9 cellular contexts compared by ENCODE assay signal in genomic region chr11:26522912-26523610, GRCh38. TPM values are rescaled to one million over a fixed set of nuclear protein-coding genes. Genes with fewer than 3 reads are reported as not detected.
DNase-seq lines count a peak whose midpoint lies in the region; FAIRE-seq and TF ChIP-seq lines count a peak whose summit lies in the region.
"Had no signal": no experiment of that assay in that cellular context is flagged by ENCODE, and none has a peak within 500 bp of the region (broad histone marks: within the 10 kb centered on the region; RNA-seq: fewer than 3 reads in every experiment).

No MANE protein-coding gene starts in this region.

- H2AFZ ChIP-seq in GM23248: no peak overlapping the region; the same call in 1 of the 2 replicates

- H3K4me3 ChIP-seq in AG09309 (ENCODE audit: control insufficient read depth, low read depth, low read length) (no peak overlapping the region), GM23248 (no peak overlapping the region), fibroblast of villous mesenchyme (ENCODE audit: low read depth, low read length) (no peak overlapping the region), coronary artery (no peak overlapping the region)

- no peaks in the 10 kb centered on the region for H3K4me1 ChIP-seq in GM23248 (ENCODE audit: insufficient read depth)

- FAIRE-seq in HTR-8/SVneo (lab: Jason Lieb, UNC): no peak

- no peaks in the 10 kb centered on the region for H4K20me1 ChIP-seq in GM23248 (ENCODE audit: insufficient read depth)

- DNase-seq in AG09309 (ENCODE audit: low read depth) (no peak), GM23248 (peak; percentile 36), NOMO-1 treated with dmso at 0.1 percent for 144 hours (lab: John Stamatoyannopoulos, UW; ENCODE audit: unreplicated experiment) (peak; percentile 11), fibroblast of villous mesenchyme (ENCODE audit: low read depth) (peak; percentile 21), KG1 (lab: John Stamatoyannopoulos, UW) (no peak), DMS114 treated with DMSO at 0.1 percent for 48 hours (lab: John Stamatoyannopoulos, UW; ENCODE audit: unreplicated experiment) (no peak), HTR-8/SVneo (ENCODE audit: insufficient read length, low spot score) (no peak), coronary artery (ENCODE audit: low spot score) (no peak)
- DNase-seq: activated CD8-positive, alpha-beta memory T cell treated with anti-CD3 and anti-CD28 coated beads for 24 hours had no signal

- peak; percentile 39 for TF ChIP-seq CTCF in AG09309 (IDR thresholded peaks at IDR 0.05; ENCODE audit: control insufficient read depth, insufficient read depth, low read depth, low read length, missing control alignments)
- peak; percentile 37 for TF ChIP-seq CTCF in fibroblast of villous mesenchyme (IDR thresholded peaks at IDR 0.05; ENCODE audit: insufficient read depth, low read depth, low read length)
- TF ChIP-seq CTCF in coronary artery (IDR thresholded peaks at IDR 0.05): no peak

- H3K36me3 ChIP-seq in GM23248 (ENCODE audit: low read depth): no peaks in the 10 kb centered on the region

- H3K9me2 ChIP-seq in GM23248 (ENCODE audit: insufficient read depth): no peaks in the 10 kb centered on the region

- H3K79me2 ChIP-seq in GM23248 (ENCODE audit: insufficient read depth): no peaks in the 10 kb centered on the region

- WGBS in GM23248 (ENCODE audit: low coverage in 1 of 2, low lambda C conversion rate in 2 of 2, missing lambda C conversion rate in 2 of 2), 2 experiments: 61 to 63% methylated on average over 12 of the region's 12 CpGs

- no peak overlapping the region for H3K27ac ChIP-seq in GM23248
- H3K27ac ChIP-seq in coronary artery: no peak overlapping the region

- in situ Hi-C loops in GM23248 (cut with MboI): no loop called here

- no peak overlapping the region for H3K9ac ChIP-seq in GM23248

- no peaks in the 10 kb centered on the region for H3K9me3 ChIP-seq in GM23248 (ENCODE audit: low read depth)

- no peaks in the 10 kb centered on the region for H3K27me3 ChIP-seq in GM23248 (replicated peaks; ENCODE audit: insufficient read depth)

- no peak overlapping the region for H3K4me2 ChIP-seq in GM23248 (ENCODE audit: unreplicated experiment)

- no peaks in the 10 kb centered on the region for H3F3A ChIP-seq in GM23248 (ENCODE audit: insufficient read depth)

RNA-seq across cellular contexts. Expression of gene MUC15, which starts 49.0 kb away (rescaled TPM):
- total RNA-seq in GM23248 (2014; rRNA removed; shearing (Covaris generic)): not detected in 2 replicates
- 0.06 TPM in 1 of 2 replicates, not detected in the other for polyA plus RNA-seq in GM23248 (2016; fragmentation: Nextera tagmentation; extraction: Ambion mirVana)
- not detected in 2 replicates for total RNA-seq in fibroblast of villous mesenchyme

Comparison
In these comparisons a context has a peak if more than half of its experiments do, and no peak if none do; other contexts are left out.
1. DNase-seq: peak in GM23248 (single experiment), NOMO-1 treated with dmso at 0.1 percent for 144 hours (single experiment) and fibroblast of villous mesenchyme (single experiment); none in AG09309 (single experiment), KG1 (single experiment), DMS114 treated with DMSO at 0.1 percent for 48 hours (single experiment), HTR-8/SVneo (single experiment) and coronary artery (single experiment).